32 cellular contexts compared by ENCODE assay signal in genomic region chr5:15135661-15136060, GRCh38.
DNase-seq lines count a peak whose midpoint lies in the region; ATAC-seq, FAIRE-seq and TF ChIP-seq lines count a peak whose summit lies in the region.
"Had no signal": no experiment of that assay in that cellular context is flagged by ENCODE, and none has a peak within 500 bp of the region (broad histone marks: within the 10 kb centered on the region; RNA-seq: fewer than 3 reads in every experiment).

No MANE protein-coding gene starts in this region.

- no peak overlapping the region for H4K5ac ChIP-seq in H1 (ENCODE audit: insufficient read length, low read depth, low read length)

- H3K23me2 ChIP-seq in H1 (ENCODE audit: low read depth, low read length), result no peaks in the 10 kb centered on the region

- CTCF ChIA-PET in A549 (lab: Yijun Ruan, JAX), result no interaction called here
- CTCF ChIA-PET in H1 (lab: Charles Lee; ENCODE audit: partially characterized antibody), result interaction anchor here (0.6 kb wide), 1 partner anchor 182 kb away, joined by 3 read pairs; no protein-coding TSS in a partner anchor

- H4K20me1 ChIP-seq in H1 (replicated peaks in 1 of 2; ENCODE audit: control insufficient read depth in 1 of 2, insufficient read depth in 2 of 2, low read length in 2 of 2), result no peaks in the 10 kb centered on the region
- H4K20me1 ChIP-seq: BLaER1; BLaER1 treated with 17β-estradiol and CSF1 and Interleukin-3, amounts not matched to agents 10 nM and 100 nM had no signal

- H3K18ac ChIP-seq in H1 (ENCODE audit: extremely low read depth, low read length), result no peak overlapping the region

- H3K9ac ChIP-seq in H1 (replicated peaks in 1 of 4; ENCODE audit: extremely low read depth in 1 of 4, low read depth in 3 of 4, low read length in 3 of 4), result no peak overlapping the region
- H3K9ac ChIP-seq: BLaER1; BLaER1 treated with 17β-estradiol and CSF1 and Interleukin-3, amounts not matched to agents 10 nM and 100 nM had no signal

- H3K23ac ChIP-seq in H1 (ENCODE audit: insufficient read length), result no peak overlapping the region

- no peak for TF ChIP-seq CTCF in A549 (IDR thresholded peaks at IDR 0.05)
- no peak for TF ChIP-seq CTCF in H1 (IDR thresholded peaks at IDR 0.05; ENCODE audit: control extremely low read depth in 1 of 3, insufficient read depth in 1 of 3, low read depth in 1 of 3, low read length in 3 of 3)

- no peak overlapping the region for H2AFZ ChIP-seq in H1 (ENCODE audit: low read length)

- TF ChIP-seq EP300 in A549 (IDR thresholded peaks at IDR 0.05), result no peak
- no peak for TF ChIP-seq EP300 in H1 (IDR thresholded peaks at IDR 0.05; ENCODE audit: borderline replicate concordance in 1 of 2, low read depth in 2 of 2, low read length in 2 of 2)

- H3K14ac ChIP-seq in H1 (ENCODE audit: insufficient read length), result no peak overlapping the region

- DNase-seq in A549 (ENCODE audit: low read depth in 1 of 2, low spot score in 1 of 2) (no peak), H1 (ENCODE audit: low read depth in 1 of 2, low spot score in 2 of 2) (no peak), NCI-H128 (lab: John Stamatoyannopoulos, UW; ENCODE audit: unreplicated experiment) (no peak), NCI-H2171 treated with DMSO at 0.1 percent for 48 hours (lab: John Stamatoyannopoulos, UW) (no peak)
- no peak for DNase-seq in stimulated activated naive CD4-positive, alpha-beta T cell treated with Interleukin-2 at 50 U/mL for 16 hours (lab: John Stamatoyannopoulos, UW)
- DNase-seq: 8988T; ACHN; AML-193; BE2C; C1 segment of cervical spinal cord; Caco-2; Calu3; CD4-positive, alpha-beta memory T cell; CD4-positive, alpha-beta T cell; CD4-positive, CD25-positive, alpha-beta regulatory T cell; CD8-positive, alpha-beta memory T cell; CD8-positive, alpha-beta T cell; COR-L47; DMS 273 treated with DMSO at 0.1 percent for 48 hours; DMS153; DMS53; DMS79; DMS79 treated with DMSO at 0.1 percent for 48 hours; DND-41; EL had no signal

- no peak overlapping the region for H3K4ac ChIP-seq in H1 (replicated peaks; ENCODE audit: insufficient read length, low read depth, low read length)

- no peak overlapping the region for H2BK12ac ChIP-seq in H1 (ENCODE audit: low read depth, low read length)

- no peak overlapping the region for H3K56ac ChIP-seq in H1 (replicated peaks; ENCODE audit: insufficient read length, low read depth, low read length)

- no peaks in the 10 kb centered on the region for H3K4me1 ChIP-seq in A549
- peaks cover 0 to 4% (median 1%) of the 10 kb centered on the region in 4 experiments; a peak in 2 of 7 replicates for H3K4me1 ChIP-seq in H1 (replicated peaks in 1 of 4; ENCODE audit: control insufficient read depth in 3 of 4, insufficient read depth in 4 of 4, low read length in 3 of 4)
- H3K4me1 ChIP-seq: BE2C, Caco-2 had no signal

- H3K27me3 ChIP-seq in H1 (replicated peaks in 1 of 4; ENCODE audit: control insufficient read depth in 3 of 4, extremely low read depth in 1 of 4, insufficient read depth in 3 of 4, low read length in 3 of 4), result no peaks in the 10 kb centered on the region
- H3K27me3 ChIP-seq: BLaER1; BLaER1 treated with 17β-estradiol and CSF1 and Interleukin-3, amounts not matched to agents 10 nM and 100 nM had no signal

- H3K36me3 ChIP-seq in H1 (ENCODE audit: control insufficient read depth in 2 of 4, insufficient read depth in 4 of 4, low read length in 3 of 4), result no peaks in the 10 kb centered on the region
- H3K36me3 ChIP-seq: BE2C; BLaER1; BLaER1 treated with 17β-estradiol and CSF1 and Interleukin-3, amounts not matched to agents 10 nM and 100 nM had no signal

- 0 out of 2 replicates have a peak overlapping the region, but pooled peaks have one; percentile 5 for H2BK20ac ChIP-seq in H1 (ENCODE audit: low read length)

- H2BK15ac ChIP-seq in H1 (ENCODE audit: low read length), result no peak overlapping the region

- 24% methylated on average over 2 of the region's 2 CpGs for WGBS in A549 (ENCODE audit: missing lambda C conversion rate)
- whole genome bisulfite sequencing in H1 (ENCODE audit: extremely low coverage in 1 of 2, insufficient coverage in 1 of 2, insufficient read length in 1 of 2, insufficient replicate concordance in 2 of 2, low coverage in 1 of 2, low lambda C conversion rate in 2 of 2, missing lambda C conversion rate in 1 of 2), 2 experiments, result 89% methylated on average over 2 of the region's 2 CpGs; no CpG with 5 or more reads in 1 of the 2 experiments

- H2AK5ac ChIP-seq in H1 (ENCODE audit: low read depth, low read length), result no peak overlapping the region

- ATAC-seq in A549, result no peak
- ATAC-seq: CD8-positive, alpha-beta T cell had no signal

- H2BK5ac ChIP-seq in H1 (ENCODE audit: low read depth, low read length), result no peak overlapping the region

- H3K4me3 ChIP-seq in A549 (no peak overlapping the region), H1 (ENCODE audit: extremely low read depth in 1 of 4, insufficient read depth in 2 of 4, low read depth in 3 of 4, low read length in 4 of 4) (no peak overlapping the region)
- H3K4me3 ChIP-seq: BLaER1; BLaER1 treated with 17β-estradiol and CSF1 and Interleukin-3, amounts not matched to agents 10 nM and 100 nM had no signal

- no peak overlapping the region for H2BK120ac ChIP-seq in H1 (replicated peaks; ENCODE audit: low read depth, low read length)

- FAIRE-seq in A549 (lab: Jason Lieb, UNC), result no peak
- no peak for FAIRE-seq in H1 (lab: Jason Lieb, UNC)
- FAIRE-seq in endometrium (lab: Jason Lieb, UNC), result peak; percentile 37
- FAIRE-seq: A204.1, D721Med had no signal

- TF ChIP-seq POLR2A in A549 (IDR thresholded peaks at IDR 0.05; ENCODE audit: low read length) (no peak), H1 (IDR thresholded peaks at IDR 0.05; ENCODE audit: control extremely low read depth in 1 of 2, low read depth in 2 of 2, low read length in 2 of 2) (no peak)

- H3K79me2 ChIP-seq in H1 (ENCODE audit: control insufficient read depth in 1 of 2, insufficient read depth in 2 of 2, low read length in 2 of 2), result no peaks in the 10 kb centered on the region

- H4K91ac ChIP-seq in H1 (replicated peaks; ENCODE audit: insufficient read length, low read length), result no peak overlapping the region

- H3K27ac ChIP-seq in A549 (no peak overlapping the region), H1 (ENCODE audit: low read depth, low read length) (no peak overlapping the region)
- H3K27ac ChIP-seq: 22Rv1; BLaER1; BLaER1 treated with 17β-estradiol and CSF1 and Interleukin-3, amounts not matched to agents 10 nM and 100 nM; C4-2B had no signal

- H3K9me3 ChIP-seq in A549 (no peaks in the 10 kb centered on the region), H1 (ENCODE audit: insufficient read depth in 2 of 2, low read depth in 1 of 2, low read length in 1 of 2) (no peaks in the 10 kb centered on the region; a peak in 1 of 4 replicates)
- H3K9me3 ChIP-seq: BE2C; BLaER1; BLaER1 treated with 17β-estradiol and CSF1 and Interleukin-3, amounts not matched to agents 10 nM and 100 nM had no signal

- TF ChIP-seq RAD21 in A549 (conservative IDR thresholded peaks at IDR 0.05 in 1 of 2, IDR thresholded peaks at IDR 0.05 in 1 of 2) (no peak), H1 (IDR thresholded peaks at IDR 0.05 in 1 of 2, conservative IDR thresholded peaks at IDR 0.05 in 1 of 2; ENCODE audit: low read depth in 2 of 2, low read length in 2 of 2) (no peak)

- no peak overlapping the region for H4K8ac ChIP-seq in H1 (ENCODE audit: extremely low read depth, insufficient read depth, low read length)

- no peaks in the 10 kb centered on the region for H3K79me1 ChIP-seq in H1 (ENCODE audit: low read depth, low read length)

- POLR2A ChIA-PET in A549 (lab: Yijun Ruan, JAX), result no interaction called here
- POLR2A ChIA-PET in H1 (lab: Charles Lee; ENCODE audit: partially characterized antibody), result no interaction called here

- H3K4me2 ChIP-seq in A549 (no peak overlapping the region), H1 (ENCODE audit: insufficient read depth in 1 of 2, low read depth in 2 of 2, low read length in 2 of 2) (no peak overlapping the region)
- H3K4me2 ChIP-seq: BLaER1; BLaER1 treated with 17β-estradiol and CSF1 and Interleukin-3, amounts not matched to agents 10 nM and 100 nM had no signal

TF ChIP-seq in A549, 52 proteins besides CTCF, POLR2A, EP300 and RAD21:
- no peak for TF ChIP-seq TFCP2L1 (CRISPR knock-in tag; IDR thresholded peaks at IDR 0.05)
- peak; percentile 5 for TF ChIP-seq MAFK (IDR thresholded peaks at IDR 0.05; ENCODE audit: partially characterized antibody)
- TF ChIP-seq GATA3 (IDR thresholded peaks at IDR 0.05; ENCODE audit: borderline replicate concordance), result no peak

TF ChIP-seq in H1, 55 proteins besides CTCF, POLR2A, EP300 and RAD21:
- TF ChIP-seq GABPA (IDR thresholded peaks at IDR 0.05; ENCODE audit: borderline replicate concordance, insufficient read depth, low read length) (no peak), ASH2L (IDR thresholded peaks at IDR 0.05; ENCODE audit: low read length) (no peak), USF2 (IDR thresholded peaks at IDR 0.05; ENCODE audit: low read length) (no peak), CHD1 (IDR thresholded peaks at IDR 0.05; ENCODE audit: low read depth, low read length) (no peak), BRCA1 (IDR thresholded peaks at IDR 0.05; ENCODE audit: low read depth, low read length) (no peak), ATF3 (IDR thresholded peaks at IDR 0.05; ENCODE audit: insufficient read depth, low read depth, low read length) (no peak), CBX5 (IDR thresholded peaks at IDR 0.05; ENCODE audit: low read depth, low read length) (no peak), CBX8 (IDR thresholded peaks at IDR 0.05; ENCODE audit: borderline replicate concordance, low read depth, low read length) (no peak), POLR2AphosphoS5 (IDR thresholded peaks at IDR 0.05; ENCODE audit: low read depth, low read length) (no peak), RFX5 (IDR thresholded peaks at IDR 0.05; ENCODE audit: borderline replicate concordance, low read depth, low read length) (no peak), KDM5A (IDR thresholded peaks at IDR 0.05; ENCODE audit: low read length) (no peak), YY1 (IDR thresholded peaks at IDR 0.05; ENCODE audit: low read depth, low read length) (no peak)

Comparison
In these comparisons a context has a peak if more than half of its experiments do, and no peak if none do; other contexts are left out.
1. Of the 18 proteins assayed by ChIP-seq in both H1 and A549: peak only in H1: none; only in A549: MAFK; in both: none; in neither: 17.